13 cellular contexts compared by ENCODE assay signal in genomic region chr6:53593001-53593488, GRCh38. TPM values are rescaled to one million over a fixed set of nuclear protein-coding genes. Genes with fewer than 3 reads are reported as not detected.
DNase-seq lines count a peak whose midpoint lies in the region; ATAC-seq and FAIRE-seq lines count a peak whose summit lies in the region.
"Had no signal": no experiment of that assay in that cellular context is flagged by ENCODE, and none has a peak within 500 bp of the region (broad histone marks: within the 10 kb centered on the region; RNA-seq: fewer than 3 reads in every experiment).

No MANE protein-coding gene starts in this region.

- peaks cover 6% of the 10 kb centered on the region for H3K4me1 Mint-ChIP-seq in stimulated activated effector memory CD8-positive, alpha-beta T cell treated with anti-CD3 and anti-CD28 coated beads, Interleukin-12 subunit alpha, Interleukin-12 subunit beta, amount 100 ng/mL, for 72 hours

- H3K9me3 Mint-ChIP-seq in stimulated activated effector memory CD8-positive, alpha-beta T cell treated with anti-CD3 and anti-CD28 coated beads, Interleukin-12 subunit alpha, Interleukin-12 subunit beta, amount 100 ng/mL, for 72 hours, result peaks cover 2% of the 10 kb centered on the region
- H3K9me3 Mint-ChIP-seq: memory B cell had no signal

- DNase-seq in SIG-M5 treated with dmso at 0.1 percent for 504 hours (lab: John Stamatoyannopoulos, UW; ENCODE audit: unreplicated experiment) (peak; percentile 69), SIG-M5 (lab: John Stamatoyannopoulos, UW) (no peak), RPMI7951 (ENCODE audit: low read depth) (peak; percentile 66), fibroblast of peridontal ligament (ENCODE audit: extremely low read depth) (peak; percentile 40), urothelium cell line (ENCODE audit: low spot score) (no peak), NCI-H128 (lab: John Stamatoyannopoulos, UW; ENCODE audit: unreplicated experiment) (no peak), NCI-H1930 (lab: John Stamatoyannopoulos, UW) (no peak)
- DNase-seq in stimulated activated effector memory CD8-positive, alpha-beta T cell treated with anti-CD3 and anti-CD28 coated beads, Interleukin-12 subunit alpha, Interleukin-12 subunit beta, amount 100 ng/mL, for 72 hours (ENCODE audit: low spot score in 2 of 2), result no peak
- DNase-seq: activated T-cell treated with anti-CD3 and anti-CD28 coated beads, Interleukin-2, amount 50 U/mL, for 24 hours; gastrocnemius medialis; NCI-H2081 had no signal

- no peak overlapping the region for H3K27ac Mint-ChIP-seq in stimulated activated effector memory CD8-positive, alpha-beta T cell treated with anti-CD3 and anti-CD28 coated beads, Interleukin-12 subunit alpha, Interleukin-12 subunit beta, amount 100 ng/mL, for 72 hours
- H3K27ac Mint-ChIP-seq: activated T-cell treated with anti-CD3 and anti-CD28 coated beads, Interleukin-2, amount 50 U/mL, for 24 hours; memory B cell had no signal

- no peak for FAIRE-seq in urothelium cell line (lab: Jason Lieb, UNC)

- H3K36me3 Mint-ChIP-seq in stimulated activated effector memory CD8-positive, alpha-beta T cell treated with anti-CD3 and anti-CD28 coated beads, Interleukin-12 subunit alpha, Interleukin-12 subunit beta, amount 100 ng/mL, for 72 hours, result no peaks in the 10 kb centered on the region

- no peak overlapping the region for H3K4me3 Mint-ChIP-seq in stimulated activated effector memory CD8-positive, alpha-beta T cell treated with anti-CD3 and anti-CD28 coated beads, Interleukin-12 subunit alpha, Interleukin-12 subunit beta, amount 100 ng/mL, for 72 hours
- H3K4me3 Mint-ChIP-seq: activated T-cell treated with anti-CD3 and anti-CD28 coated beads, Interleukin-2, amount 50 U/mL, for 24 hours; memory B cell had no signal

- peak; percentile 49 for ATAC-seq in stimulated activated effector memory CD8-positive, alpha-beta T cell treated with anti-CD3 and anti-CD28 coated beads, Interleukin-12 subunit alpha, Interleukin-12 subunit beta, amount 100 ng/mL, for 72 hours
- ATAC-seq: gastrocnemius medialis, Panc1 had no signal

RNA-seq across cellular contexts. Expression of gene GCLC, which starts 48.1 kb away (rescaled TPM):
- 8.2 and 9.4 TPM in 2 replicates for total RNA-seq in RPMI7951 (2014; rRNA removed; shearing (Covaris generic))

Comparison
In these comparisons a context has a peak if more than half of its experiments do, and no peak if none do; other contexts are left out.
1. DNase-seq: peak in SIG-M5 treated with dmso at 0.1 percent for 504 hours (single experiment), RPMI7951 (single experiment) and fibroblast of peridontal ligament (single experiment); none in SIG-M5 (single experiment), stimulated activated effector memory CD8-positive, alpha-beta T cell treated with anti-CD3 and anti-CD28 coated beads, Interleukin-12 subunit alpha, Interleukin-12 subunit beta, amount 100 ng/mL, for 72 hours (0 of 2), urothelium cell line (single experiment), NCI-H128 (single experiment) and NCI-H1930 (0 of 2).